Comparison of ENCODE assay signal across 33 cellular contexts in the genomic region with DNA sequence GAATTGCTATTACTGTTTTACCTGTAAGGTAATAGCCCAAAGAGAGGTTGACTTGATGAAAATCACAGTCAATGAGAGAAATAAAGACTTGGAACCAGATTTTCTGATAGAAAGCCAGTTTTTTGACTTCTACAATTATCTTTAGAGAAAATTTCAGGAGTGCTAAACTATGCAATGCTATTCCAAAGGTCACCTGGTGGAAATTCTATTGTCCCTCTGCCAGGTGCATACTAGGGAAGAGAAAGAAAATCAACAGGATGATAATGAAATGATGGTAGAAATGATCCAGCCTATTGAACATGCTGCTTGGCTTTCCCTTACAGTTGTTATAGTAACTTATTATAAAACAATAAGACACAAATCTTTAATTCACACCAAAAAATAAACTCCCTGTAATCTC.
"Had no signal": no experiment of that assay in that cellular context is flagged by ENCODE, and none has a peak within 500 bp of the region (broad histone marks: within the 10 kb centered on the region; RNA-seq: fewer than 3 reads in every experiment).

No MANE protein-coding gene starts in this region.

- H3K4me3 ChIP-seq: MG63 had no signal

- H3K36me3 ChIP-seq: MG63 had no signal

- H3K9me3 ChIP-seq: MG63 had no signal

- DNase-seq: Kasumi-1, MG63, MM.1S, MV-4-11, NCI-H1048, NCI-H1092, NCI-H1092 treated with DMSO at 0.1 percent for 48 hours, NCI-H1105, NCI-H1105 treated with DMSO at 0.1 percent for 48 hours, NCI-H1417, NCI-H1417 treated with DMSO at 0.1 percent for 48 hours, NCI-H1436, NCI-H1436 treated with DMSO at 0.1 percent for 48 hours, NCI-H146, NCI-H1694, NCI-H1694 treated with DMSO at 0.1 percent for 48 hours, NCI-H187, NCI-H187 treated with DMSO at 0.1 percent for 48 hours, NCI-H1930, NCI-H2029, NCI-H2029 treated with DMSO at 0.1 percent for 48 hours, NCI-H2081, NCI-H2081 treated with DMSO at 0.1 percent for 48 hours, NCI-H2107, NCI-H2171, NCI-H2171 treated with DMSO at 0.1 percent for 48 hours, NCI-H2227 treated with DMSO at 0.1 percent for 48 hours, NCI-H226, NCI-H345, NCI-H446, NCI-H510A, NCI-H510A treated with DMSO at 0.1 percent for 48 hours, NCI-H524 had no signal

- H3K27me3 ChIP-seq: MG63 had no signal
